Comparison of ENCODE assay signal across 1 cellular context in the genomic region with DNA sequence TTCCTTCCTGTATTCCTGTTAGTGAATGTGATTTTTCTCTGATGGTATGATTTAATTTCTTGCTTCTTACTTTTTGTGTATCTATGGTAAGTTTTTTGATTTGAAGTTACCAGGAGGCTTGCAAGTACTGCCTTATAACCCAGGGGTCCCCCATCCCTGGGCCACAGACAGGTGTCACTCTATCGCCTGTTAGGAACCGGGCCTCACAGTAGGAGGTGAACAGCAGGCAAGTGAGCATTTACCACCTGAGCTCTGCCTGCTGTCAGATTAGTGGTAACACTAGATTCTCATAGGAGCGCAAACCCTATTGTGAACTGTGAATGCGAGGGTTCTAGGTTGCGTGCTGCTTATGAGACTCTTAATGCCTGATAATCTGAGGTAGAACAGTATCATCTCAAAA.
TF ChIP-seq lines count a peak whose summit lies in the region.

No MANE protein-coding gene starts in this region.

TF ChIP-seq in K562, 482 proteins besides CTCF, POLR2A, EP300 and RAD21:
- TF ChIP-seq, protein P1, sequence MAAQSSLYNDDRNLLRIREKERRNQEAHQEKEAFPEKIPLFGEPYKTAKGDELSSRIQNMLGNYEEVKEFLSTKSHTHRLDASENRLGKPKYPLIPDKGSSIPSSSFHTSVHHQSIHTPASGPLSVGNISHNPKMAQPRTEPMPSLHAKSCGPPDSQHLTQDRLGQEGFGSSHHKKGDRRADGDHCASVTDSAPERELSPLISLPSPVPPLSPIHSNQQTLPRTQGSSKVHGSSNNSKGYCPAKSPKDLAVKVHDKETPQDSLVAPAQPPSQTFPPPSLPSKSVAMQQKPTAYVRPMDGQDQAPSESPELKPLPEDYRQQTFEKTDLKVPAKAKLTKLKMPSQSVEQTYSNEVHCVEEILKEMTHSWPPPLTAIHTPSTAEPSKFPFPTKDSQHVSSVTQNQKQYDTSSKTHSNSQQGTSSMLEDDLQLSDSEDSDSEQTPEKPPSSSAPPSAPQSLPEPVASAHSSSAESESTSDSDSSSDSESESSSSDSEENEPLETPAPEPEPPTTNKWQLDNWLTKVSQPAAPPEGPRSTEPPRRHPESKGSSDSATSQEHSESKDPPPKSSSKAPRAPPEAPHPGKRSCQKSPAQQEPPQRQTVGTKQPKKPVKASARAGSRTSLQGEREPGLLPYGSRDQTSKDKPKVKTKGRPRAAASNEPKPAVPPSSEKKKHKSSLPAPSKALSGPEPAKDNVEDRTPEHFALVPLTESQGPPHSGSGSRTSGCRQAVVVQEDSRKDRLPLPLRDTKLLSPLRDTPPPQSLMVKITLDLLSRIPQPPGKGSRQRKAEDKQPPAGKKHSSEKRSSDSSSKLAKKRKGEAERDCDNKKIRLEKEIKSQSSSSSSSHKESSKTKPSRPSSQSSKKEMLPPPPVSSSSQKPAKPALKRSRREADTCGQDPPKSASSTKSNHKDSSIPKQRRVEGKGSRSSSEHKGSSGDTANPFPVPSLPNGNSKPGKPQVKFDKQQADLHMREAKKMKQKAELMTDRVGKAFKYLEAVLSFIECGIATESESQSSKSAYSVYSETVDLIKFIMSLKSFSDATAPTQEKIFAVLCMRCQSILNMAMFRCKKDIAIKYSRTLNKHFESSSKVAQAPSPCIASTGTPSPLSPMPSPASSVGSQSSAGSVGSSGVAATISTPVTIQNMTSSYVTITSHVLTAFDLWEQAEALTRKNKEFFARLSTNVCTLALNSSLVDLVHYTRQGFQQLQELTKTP (IDR thresholded peaks at IDR 0.05; ENCODE audit: low read depth in 1 of 2, partially characterized antibody in 2 of 2), result no peak
- TF ChIP-seq DIDO1 (tag; IDR thresholded peaks at IDR 0.05; ENCODE audit: low read depth) (no peak), TEAD1 (CRISPR knock-in tag; IDR thresholded peaks at IDR 0.05) (no peak), BACH1 (tag; IDR thresholded peaks at IDR 0.05) (no peak), FOXK2 (conservative IDR thresholded peaks at IDR 0.05 in 1 of 2, IDR thresholded peaks at IDR 0.05 in 1 of 2; ENCODE audit: low read depth in 2 of 2) (no peak), BMI1 (IDR thresholded peaks at IDR 0.05; ENCODE audit: low read length) (no peak), SIN3B (IDR thresholded peaks at IDR 0.05; ENCODE audit: low read depth) (no peak), COPS2 (conservative IDR thresholded peaks at IDR 0.05) (no peak), ZNF384 (IDR thresholded peaks at IDR 0.05; ENCODE audit: low read depth, low read length) (no peak), TAL1 (IDR thresholded peaks at IDR 0.05) (no peak), ZNF174 (CRISPR knock-in tag; IDR thresholded peaks at IDR 0.05) (no peak), KLF10 (CRISPR knock-in tag; IDR thresholded peaks at IDR 0.05) (no peak), KAT8 (IDR thresholded peaks at IDR 0.05; ENCODE audit: low read depth) (no peak)
- TF ChIP-seq, protein P2, sequence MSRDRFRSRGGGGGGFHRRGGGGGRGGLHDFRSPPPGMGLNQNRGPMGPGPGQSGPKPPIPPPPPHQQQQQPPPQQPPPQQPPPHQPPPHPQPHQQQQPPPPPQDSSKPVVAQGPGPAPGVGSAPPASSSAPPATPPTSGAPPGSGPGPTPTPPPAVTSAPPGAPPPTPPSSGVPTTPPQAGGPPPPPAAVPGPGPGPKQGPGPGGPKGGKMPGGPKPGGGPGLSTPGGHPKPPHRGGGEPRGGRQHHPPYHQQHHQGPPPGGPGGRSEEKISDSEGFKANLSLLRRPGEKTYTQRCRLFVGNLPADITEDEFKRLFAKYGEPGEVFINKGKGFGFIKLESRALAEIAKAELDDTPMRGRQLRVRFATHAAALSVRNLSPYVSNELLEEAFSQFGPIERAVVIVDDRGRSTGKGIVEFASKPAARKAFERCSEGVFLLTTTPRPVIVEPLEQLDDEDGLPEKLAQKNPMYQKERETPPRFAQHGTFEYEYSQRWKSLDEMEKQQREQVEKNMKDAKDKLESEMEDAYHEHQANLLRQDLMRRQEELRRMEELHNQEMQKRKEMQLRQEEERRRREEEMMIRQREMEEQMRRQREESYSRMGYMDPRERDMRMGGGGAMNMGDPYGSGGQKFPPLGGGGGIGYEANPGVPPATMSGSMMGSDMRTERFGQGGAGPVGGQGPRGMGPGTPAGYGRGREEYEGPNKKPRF (IDR thresholded peaks at IDR 0.05; ENCODE audit: low read depth, low read length), result no peak
- TF ChIP-seq, protein P3, sequence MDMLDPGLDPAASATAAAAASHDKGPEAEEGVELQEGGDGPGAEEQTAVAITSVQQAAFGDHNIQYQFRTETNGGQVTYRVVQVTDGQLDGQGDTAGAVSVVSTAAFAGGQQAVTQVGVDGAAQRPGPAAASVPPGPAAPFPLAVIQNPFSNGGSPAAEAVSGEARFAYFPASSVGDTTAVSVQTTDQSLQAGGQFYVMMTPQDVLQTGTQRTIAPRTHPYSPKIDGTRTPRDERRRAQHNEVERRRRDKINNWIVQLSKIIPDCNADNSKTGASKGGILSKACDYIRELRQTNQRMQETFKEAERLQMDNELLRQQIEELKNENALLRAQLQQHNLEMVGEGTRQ (CRISPR knock-in tag; IDR thresholded peaks at IDR 0.05), result no peak
- TF ChIP-seq, protein P4, sequence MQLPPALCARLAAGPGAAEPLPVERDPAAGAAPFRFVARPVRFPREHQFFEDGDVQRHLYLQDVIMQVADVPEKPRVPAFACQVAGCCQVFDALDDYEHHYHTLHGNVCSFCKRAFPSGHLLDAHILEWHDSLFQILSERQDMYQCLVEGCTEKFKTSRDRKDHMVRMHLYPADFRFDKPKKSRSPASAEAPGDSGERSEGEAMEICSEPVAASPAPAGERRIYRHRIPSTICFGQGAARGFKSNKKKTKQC (CRISPR knock-in tag; IDR thresholded peaks at IDR 0.05), result no peak
